Comparison of ENCODE assay signal across 18 cellular contexts in genomic region chr12:76921891-76922664, GRCh38. TPM values are rescaled to one million over a fixed set of nuclear protein-coding genes. Genes with fewer than 3 reads are reported as not detected.
A peak's percentile ranks its signal among the peaks of the same experiment; 100 is the strongest.
DNase-seq lines count a peak whose midpoint lies in the region; ATAC-seq, FAIRE-seq and TF ChIP-seq lines count a peak whose summit lies in the region.
"Had no signal": no experiment of that assay in that cellular context is flagged by ENCODE, and none has a peak within 500 bp of the region (broad histone marks: within the 10 kb centered on the region; RNA-seq: fewer than 3 reads in every experiment).

No MANE protein-coding gene starts in this region.

- DNase-seq in Right ventricle myocardium superior (no peak), left cardiac atrium (no peak), bronchial epithelial cell (ENCODE audit: low read depth) (no peak), prostate gland (ENCODE audit: low spot score) (no peak), vagina (ENCODE audit: extremely low spot score in 2 of 2) (no peak), D721Med (ENCODE audit: insufficient read length, low spot score) (no peak)
- DNase-seq in stimulated activated CD4-positive, alpha-beta T cell treated with anti-CD3 and anti-CD28 coated beads, Interleukin-4, amount 100 ng/mL, for 1 hour = no peak
- DNase-seq: 8988T, Caco-2, DMS79, NCI-H1436, NCI-H2081 treated with DMSO at 0.1 percent for 48 hours, NCI-H524 had no signal

- no peak for TF ChIP-seq POLR2A in prostate gland (IDR thresholded peaks at IDR 0.05)
- TF ChIP-seq POLR2A in vagina (IDR thresholded peaks at IDR 0.05) = no peak

- intact Hi-C loops in Right ventricle myocardium superior (cut with DNase I) = no loop called here
- intact Hi-C loops in left cardiac atrium (cut with DNase I) = no loop called here
- intact Hi-C loops in prostate gland (cut with DNase I) = no loop called here
- intact Hi-C loops in vagina (cut with DNase I) = no loop called here

- H3K4me1 ChIP-seq in prostate gland (replicated peaks) = no peaks in the 10 kb centered on the region
- H3K4me1 ChIP-seq in vagina = peaks cover 10% of the 10 kb centered on the region
- H3K4me1 ChIP-seq: Caco-2 had no signal

- FAIRE-seq in bronchial epithelial cell (lab: Jason Lieb, UNC) (peak; percentile 7), D721Med (lab: Jason Lieb, UNC) (no peak)
- FAIRE-seq: GM12891, HTR-8/SVneo, K562 had no signal

- H3K4me3 ChIP-seq in bronchial epithelial cell (ENCODE audit: low read depth, low read length) (no peak overlapping the region), prostate gland (no peak overlapping the region), vagina (no peak overlapping the region)
- H3K4me3 ChIP-seq: K562 had no signal

- H3K9me3 ChIP-seq in prostate gland (no peaks in the 10 kb centered on the region), vagina (no peaks in the 10 kb centered on the region)
- H3K9me3 ChIP-seq: Caco-2 had no signal

- H3K27ac ChIP-seq in prostate gland = peak overlapping the region; percentile 10 to 24
- H3K27ac ChIP-seq in vagina = peak overlapping the region; percentile 29
- H3K27ac ChIP-seq: C4-2B had no signal

- ATAC-seq in Right ventricle myocardium superior (ENCODE audit: poor library complexity) (peak; percentile 34), left cardiac atrium (no peak), HG03135 (IDR thresholded peaks at IDR 0.05; ENCODE audit: unreplicated experiment) (no peak)
- ATAC-seq: K562 had no signal

- TF ChIP-seq CTCF in bronchial epithelial cell (IDR thresholded peaks at IDR 0.05; ENCODE audit: insufficient read depth, low read length, severe bottlenecking) = no peak
- TF ChIP-seq CTCF in prostate gland (IDR thresholded peaks at IDR 0.05) = no peak
- no peak for TF ChIP-seq CTCF in vagina (IDR thresholded peaks at IDR 0.05)
- TF ChIP-seq CTCF in D721Med (IDR thresholded peaks at IDR 0.05; ENCODE audit: insufficient read depth, missing control alignments) = no peak

- H3K36me3 ChIP-seq in bronchial epithelial cell (ENCODE audit: control insufficient read depth, insufficient read depth, low read length) (no peaks in the 10 kb centered on the region), prostate gland (no peaks in the 10 kb centered on the region), vagina (no peaks in the 10 kb centered on the region)

- H3K27me3 ChIP-seq in bronchial epithelial cell (ENCODE audit: control insufficient read depth, insufficient read depth, low read length) = peaks cover 3% of the 10 kb centered on the region
- H3K27me3 ChIP-seq in prostate gland (replicated peaks; ENCODE audit: insufficient read depth) = no peaks in the 10 kb centered on the region
- no peaks in the 10 kb centered on the region for H3K27me3 ChIP-seq in vagina

- WGBS in prostate gland = 54% methylated on average over 6 of the region's 6 CpGs

RNA-seq across cellular contexts. Expression of gene CSRP2, which starts 43.3 kb away (rescaled TPM):
- total RNA-seq in Right ventricle myocardium superior = 40.9 TPM
- total RNA-seq in left cardiac atrium = 10 to 100 TPM; 11.6 to 20.5 TPM
- 19.5 and 25.5 TPM in 2 replicates for total RNA-seq in bronchial epithelial cell
- 10 to 100 TPM; 31.0 to 98.6 TPM for total RNA-seq in prostate gland
- 42.0 TPM for total RNA-seq in vagina
